In genomic region chr5:67974054-67974453, GRCh38 we compare ENCODE assay signal across 6 cellular contexts.
"Had no signal": no experiment of that assay in that cellular context is flagged by ENCODE, and none has a peak within 500 bp of the region (broad histone marks: within the 10 kb centered on the region; RNA-seq: fewer than 3 reads in every experiment).

No MANE protein-coding gene starts in this region.

- ATAC-seq: K562 had no signal

- FAIRE-seq: HTR-8/SVneo, K562 had no signal

- H3K27ac ChIP-seq: HL-60 had no signal

- DNase-seq: IMR-90, KBM-7 had no signal

- H3K9me3 Mint-ChIP-seq: IgD-negative memory B cell had no signal

- H3K4me3 ChIP-seq: K562 had no signal

- H3K27ac Mint-ChIP-seq: IgD-negative memory B cell had no signal

- H3K4me3 Mint-ChIP-seq: IgD-negative memory B cell had no signal

- H3K27me3 Mint-ChIP-seq: IgD-negative memory B cell had no signal
